23 cellular contexts compared by ENCODE assay signal in the genomic region with DNA sequence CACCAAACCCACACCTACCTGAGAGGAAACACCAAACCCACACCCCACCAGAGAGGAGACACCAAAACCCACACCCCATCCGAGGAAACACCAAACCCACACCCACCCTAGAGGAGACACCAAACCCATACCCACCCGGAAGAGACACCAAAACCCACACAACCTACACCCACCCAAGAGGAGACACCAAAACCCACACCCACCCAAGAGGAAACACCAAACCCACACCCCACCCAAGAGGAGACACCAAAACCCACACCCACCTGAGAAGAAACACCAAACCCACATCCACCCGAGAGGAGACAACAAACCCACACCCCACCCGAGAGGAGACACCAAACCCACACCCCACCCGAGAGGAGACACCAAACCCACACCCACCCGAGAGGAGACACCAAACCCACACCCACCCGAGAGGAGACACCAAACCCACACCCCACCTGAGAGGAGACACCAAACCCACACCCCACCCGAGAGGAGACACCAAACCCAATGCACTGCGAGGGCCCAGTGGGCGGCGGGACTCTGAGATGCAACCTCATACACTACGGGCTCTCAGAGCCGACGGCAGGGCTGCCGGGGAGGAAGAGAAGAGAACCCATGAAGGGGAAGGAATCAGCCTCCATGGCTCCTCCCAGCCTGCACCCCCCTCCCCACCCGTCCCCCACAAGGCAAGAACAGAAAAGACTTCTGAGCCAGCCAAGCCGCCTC.
DNase-seq lines count a peak whose midpoint lies in the region; ATAC-seq and TF ChIP-seq lines count a peak whose summit lies in the region.
"Had no signal": no experiment of that assay in that cellular context is flagged by ENCODE, and none has a peak within 500 bp of the region (broad histone marks: within the 10 kb centered on the region; RNA-seq: fewer than 3 reads in every experiment).

No MANE protein-coding gene starts in this region.

- H3K4me3 Mint-ChIP-seq in activated naive CD4-positive, alpha-beta T cell treated with anti-CD3 and anti-CD28 coated beads, Interleukin-2, amount 10 ng/mL, durations not matched to agents 7 days and 5 days = no peak overlapping the region
- H3K4me3 Mint-ChIP-seq in CD8-positive, alpha-beta memory T cell = peak overlapping the region in 5 of 7 donors; percentile 18 to 51 (median 47)
- no peak overlapping the region for H3K4me3 Mint-ChIP-seq in activated CD8-positive, alpha-beta T cell treated with anti-CD3 and anti-CD28 coated beads for 36 hours
- peak overlapping the region in 1 of 8 donors; percentile 79 for H3K4me3 Mint-ChIP-seq in naive B cell
- H3K4me3 Mint-ChIP-seq: H9, nephron had no signal

- intact Hi-C loops in activated CD8-positive, alpha-beta T cell treated with anti-CD3 and anti-CD28 coated beads for 36 hours (cut with micrococcal nuclease) = no loop called here

- H3K27me3 Mint-ChIP-seq in activated naive CD4-positive, alpha-beta T cell treated with anti-CD3 and anti-CD28 coated beads, Interleukin-2, amount 10 ng/mL, durations not matched to agents 7 days and 5 days = no peaks in the 10 kb centered on the region
- H3K27me3 Mint-ChIP-seq in CD8-positive, alpha-beta memory T cell = peaks cover 0 to 1% of the 10 kb centered on the region in 2 donors
- no peaks in the 10 kb centered on the region for H3K27me3 Mint-ChIP-seq in activated CD8-positive, alpha-beta T cell treated with anti-CD3 and anti-CD28 coated beads for 36 hours
- no peaks in the 10 kb centered on the region for H3K27me3 Mint-ChIP-seq in naive B cell
- H3K27me3 Mint-ChIP-seq: IgD-negative memory B cell had no signal

- no peak for ATAC-seq in activated CD8-positive, alpha-beta T cell treated with anti-CD3 and anti-CD28 coated beads for 36 hours
- ATAC-seq in naive B cell (ENCODE audit: low read depth in 2 of 2) = no peak
- ATAC-seq: heart left ventricle, left colon had no signal

- H3K9me3 Mint-ChIP-seq in activated naive CD4-positive, alpha-beta T cell treated with anti-CD3 and anti-CD28 coated beads, Interleukin-2, amount 10 ng/mL, durations not matched to agents 7 days and 5 days = peaks cover 34% of the 10 kb centered on the region
- peaks cover 4 to 21% (median 17%) of the 10 kb centered on the region in 5 donors for H3K9me3 Mint-ChIP-seq in CD8-positive, alpha-beta memory T cell
- peaks cover 7% of the 10 kb centered on the region for H3K9me3 Mint-ChIP-seq in activated CD8-positive, alpha-beta T cell treated with anti-CD3 and anti-CD28 coated beads for 36 hours
- H3K9me3 Mint-ChIP-seq in naive B cell = peaks cover 0 to 4% (median 2%) of the 10 kb centered on the region in 7 donors
- H3K9me3 Mint-ChIP-seq: nephron had no signal

- H3K4me1 ChIP-seq in CD8-positive, alpha-beta memory T cell (ENCODE audit: insufficient read depth, low read length) = peaks cover 13% of the 10 kb centered on the region
- H3K4me1 ChIP-seq: sigmoid colon, suprapubic skin, uterus had no signal

- H3K36me3 Mint-ChIP-seq in activated naive CD4-positive, alpha-beta T cell treated with anti-CD3 and anti-CD28 coated beads, Interleukin-2, amount 10 ng/mL, durations not matched to agents 7 days and 5 days = peaks cover 52% of the 10 kb centered on the region
- peaks cover 15 to 32% (median 26%) of the 10 kb centered on the region in 3 donors for H3K36me3 Mint-ChIP-seq in CD8-positive, alpha-beta memory T cell
- H3K36me3 Mint-ChIP-seq in activated CD8-positive, alpha-beta T cell treated with anti-CD3 and anti-CD28 coated beads for 36 hours (ENCODE audit: low read depth) = peaks cover 39% of the 10 kb centered on the region
- H3K36me3 Mint-ChIP-seq in naive B cell = peaks cover 17 to 36% of the 10 kb centered on the region in 2 donors

- POLR2A ChIA-PET in CD8-positive, alpha-beta memory T cell (lab: Charles Lee) = no interaction called here
- POLR2A ChIA-PET in activated CD8-positive, alpha-beta T cell treated with anti-CD3 and anti-CD28 coated beads for 36 hours (lab: Charles Lee) = no interaction called here

- CTCF ChIA-PET in activated naive CD4-positive, alpha-beta T cell treated with anti-CD3 and anti-CD28 coated beads, Interleukin-2, amount 10 ng/mL, durations not matched to agents 7 days and 5 days (lab: Charles Lee) = no interaction called here
- CTCF ChIA-PET in CD8-positive, alpha-beta memory T cell (lab: Charles Lee) = no interaction called here
- CTCF ChIA-PET in activated CD8-positive, alpha-beta T cell treated with anti-CD3 and anti-CD28 coated beads for 36 hours (lab: Charles Lee) = no interaction called here

- H3K27ac Mint-ChIP-seq in activated naive CD4-positive, alpha-beta T cell treated with anti-CD3 and anti-CD28 coated beads, Interleukin-2, amount 10 ng/mL, durations not matched to agents 7 days and 5 days = peak overlapping the region; percentile 87
- H3K27ac Mint-ChIP-seq in CD8-positive, alpha-beta memory T cell = peak overlapping the region; percentile 63 to 93 (median 74)
- H3K27ac Mint-ChIP-seq in activated CD8-positive, alpha-beta T cell treated with anti-CD3 and anti-CD28 coated beads for 36 hours = peak overlapping the region; percentile 42
- H3K27ac Mint-ChIP-seq in naive B cell = peak overlapping the region in 5 of 6 donors; percentile 68 to 97 (median 76)
- H3K27ac Mint-ChIP-seq: nephron had no signal

- peaks cover 6% of the 10 kb centered on the region for H3K36me3 ChIP-seq in CD8-positive, alpha-beta memory T cell (ENCODE audit: insufficient read depth, low read length)
- H3K36me3 ChIP-seq: uterus had no signal

- H3K27ac ChIP-seq in CD8-positive, alpha-beta memory T cell (ENCODE audit: low read depth, low read length) = no peak overlapping the region
- H3K27ac ChIP-seq: heart left ventricle, sigmoid colon, suprapubic skin, uterus, VCaP had no signal

- no peak for TF ChIP-seq CTCF in activated CD8-positive, alpha-beta T cell treated with anti-CD3 and anti-CD28 coated beads for 36 hours (IDR thresholded peaks at IDR 0.05)

- H3K27me3 ChIP-seq in CD8-positive, alpha-beta memory T cell (ENCODE audit: insufficient read depth, low read length, poor library complexity, severe bottlenecking) = no peaks in the 10 kb centered on the region
- H3K27me3 ChIP-seq: heart left ventricle, sigmoid colon, suprapubic skin, uterus had no signal

- H3K4me1 Mint-ChIP-seq in activated naive CD4-positive, alpha-beta T cell treated with anti-CD3 and anti-CD28 coated beads, Interleukin-2, amount 10 ng/mL, durations not matched to agents 7 days and 5 days = peaks cover 16% of the 10 kb centered on the region
- H3K4me1 Mint-ChIP-seq in CD8-positive, alpha-beta memory T cell = peaks cover 35 to 36% (median 35%) of the 10 kb centered on the region in 3 donors
- H3K4me1 Mint-ChIP-seq in activated CD8-positive, alpha-beta T cell treated with anti-CD3 and anti-CD28 coated beads for 36 hours (ENCODE audit: low read depth) = peaks cover 20% of the 10 kb centered on the region
- peaks cover 15 to 30% (median 19%) of the 10 kb centered on the region in 3 donors for H3K4me1 Mint-ChIP-seq in naive B cell
- H3K4me1 Mint-ChIP-seq: H9, nephron had no signal

- H3K9me3 ChIP-seq in CD8-positive, alpha-beta memory T cell (ENCODE audit: low read length) = peaks cover 11% of the 10 kb centered on the region
- H3K9me3 ChIP-seq: heart left ventricle, sigmoid colon, suprapubic skin, uterus had no signal

- H3K4me3 ChIP-seq in CD8-positive, alpha-beta memory T cell (ENCODE audit: low read length) = no peak overlapping the region
- H3K4me3 ChIP-seq: heart left ventricle, sigmoid colon, suprapubic skin, uterus had no signal

- DNase-seq in activated naive CD4-positive, alpha-beta T cell treated with anti-CD3 and anti-CD28 coated beads, Interleukin-2, amount 10 ng/mL, durations not matched to agents 7 days and 5 days = no peak
- DNase-seq in activated naive CD4-positive, alpha-beta T cell treated with Interleukin-2 at 50 U/mL for 16 hours = no peak
- peak in 1 of 5 donors; percentile 14 for DNase-seq in CD8-positive, alpha-beta memory T cell
- DNase-seq in activated CD8-positive, alpha-beta T cell treated with anti-CD3 and anti-CD28 coated beads for 36 hours = no peak
- no peak for DNase-seq in naive B cell
- DNase-seq in NCI-H1417 (lab: John Stamatoyannopoulos, UW) = no peak
- no peak for DNase-seq in dedifferentiated amniotic fluid mesenchymal stem cell (ENCODE audit: extremely low spot score)
- no peak for DNase-seq in NCI-H128 (lab: John Stamatoyannopoulos, UW; ENCODE audit: unreplicated experiment)
- DNase-seq: activated CD8-positive, alpha-beta memory T cell treated with anti-CD3 and anti-CD28 coated beads for 24 hours; amniotic stem cell; H9; heart left ventricle; left colon; NCI-H1417 treated with DMSO at 0.1 percent for 48 hours; NCI-H2107; NCI-H524; sigmoid colon; stimulated activated CD8-positive, alpha-beta memory T cell treated with anti-CD3 and anti-CD28 coated beads, Interleukin-4, amount 100 ng/mL, for 48 hours; uterus had no signal

Comparison
In these comparisons a context has a peak if more than half of its experiments do, and no peak if none do; other contexts are left out.
1. H3K4me3 Mint-ChIP-seq: peak in CD8-positive, alpha-beta memory T cell (5 of 7); none in activated naive CD4-positive, alpha-beta T cell treated with anti-CD3 and anti-CD28 coated beads, Interleukin-2, amount 10 ng/mL, durations not matched to agents 7 days and 5 days (single experiment) and activated CD8-positive, alpha-beta T cell treated with anti-CD3 and anti-CD28 coated beads for 36 hours (single experiment).
2. Peak in every context shown above with its lines, with median percentiles within 50 percentile points of each other: H3K27ac Mint-ChIP-seq.